12 cellular contexts compared by ENCODE assay signal in genomic region chr1:203069028-203069804, GRCh38. TPM values are rescaled to one million over a fixed set of nuclear protein-coding genes. Genes with fewer than 3 reads are reported as not detected.
DNase-seq lines count a peak whose midpoint lies in the region; ATAC-seq and TF ChIP-seq lines count a peak whose summit lies in the region.
"Had no signal": no experiment of that assay in that cellular context is flagged by ENCODE, and none has a peak within 500 bp of the region (broad histone marks: within the 10 kb centered on the region; RNA-seq: fewer than 3 reads in every experiment).

No MANE protein-coding gene starts in this region.

- no peak for ATAC-seq in HG03045 (IDR thresholded peaks at IDR 0.05; ENCODE audit: unreplicated experiment)
- no peak for ATAC-seq in GM21717 (IDR thresholded peaks at IDR 0.05; ENCODE audit: unreplicated experiment)

- peak; percentile 11 for DNase-seq in GF-D8 (lab: John Stamatoyannopoulos, UW)
- DNase-seq in NCI-H774 (lab: John Stamatoyannopoulos, UW) = peak; percentile 12
- DNase-seq in fibroblast of the aortic adventitia (ENCODE audit: low read depth) = peak; percentile 28
- DNase-seq in putamen (ENCODE audit: low spot score) = peak; percentile 21
- no peak for DNase-seq in DMS 273 (lab: John Stamatoyannopoulos, UW; ENCODE audit: unreplicated experiment)
- no peak for DNase-seq in NCI-H187 (lab: John Stamatoyannopoulos, UW)
- DNase-seq: effector CD4-positive, alpha-beta T cell; H9; NK-92 treated with Interleukin-12 subunit alpha and Interleukin-12 subunit beta, amount 100 ng/mL, for 24 hours had no signal

- no peak overlapping the region for H3K4me3 ChIP-seq in fibroblast of the aortic adventitia (ENCODE audit: low read depth, low read length)

- TF ChIP-seq CTCF in fibroblast of the aortic adventitia (IDR thresholded peaks at IDR 0.05; ENCODE audit: insufficient read depth, low read length) = no peak

RNA-seq across cellular contexts. Expression of gene MYOG, which starts 16.6 kb away (rescaled TPM):
- not detected in 2 replicates for total RNA-seq in fibroblast of the aortic adventitia (ENCODE audit: low replicate concordance)
- total RNA-seq: H9, renal cortical epithelial cell had no signal

RNA-seq across cellular contexts. Expression of gene PPFIA4, which starts 42.9 kb away (rescaled TPM):
- total RNA-seq in fibroblast of the aortic adventitia (ENCODE audit: low replicate concordance) = 1.3 and 10.0 TPM in 2 replicates

RNA-seq across cellular contexts. Expression of gene ADORA1, which starts 58.3 kb away (rescaled TPM):
- total RNA-seq in fibroblast of the aortic adventitia (ENCODE audit: low replicate concordance) = 0.72 and 6.5 TPM in 2 replicates

Comparison
In these comparisons a context has a peak if more than half of its experiments do, and no peak if none do; other contexts are left out.
1. DNase-seq: peak in GF-D8 (single experiment), NCI-H774 (single experiment), fibroblast of the aortic adventitia (single experiment) and putamen (single experiment); none in DMS 273 (single experiment) and NCI-H187 (0 of 2).